ENCODE assay signal across 11 cellular contexts in genomic region chr19:39196860-39197562, GRCh38. TPM values are rescaled to one million over a fixed set of nuclear protein-coding genes. Genes with fewer than 3 reads are reported as not detected.
DNase-seq lines count a peak whose midpoint lies in the region; ATAC-seq and TF ChIP-seq lines count a peak whose summit lies in the region.
"Had no signal": no experiment of that assay in that cellular context is flagged by ENCODE, and none has a peak within 500 bp of the region (broad histone marks: within the 10 kb centered on the region; RNA-seq: fewer than 3 reads in every experiment).

Gene NCCRP1, plus strand, starts transcription at chr19:39196964. Its CDS starts 19 bp downstream, at chr19:39196983.

- H3K4me1 ChIP-seq in smooth muscle cell (ENCODE audit: low read depth) (no peaks in the 10 kb centered on the region), testis (peaks cover 3% of the 10 kb centered on the region)
- H3K4me1 ChIP-seq: adrenal gland had no signal

- H3K27me3 Mint-ChIP-seq in glutamatergic neuron (ENCODE audit: unreplicated experiment): peaks cover 12% of the 10 kb centered on the region

- H3K4me3 Mint-ChIP-seq in glutamatergic neuron (ENCODE audit: unreplicated experiment): peak within 1 kb of the TSS; percentile 74

- H3K9ac ChIP-seq in smooth muscle cell (ENCODE audit: low read depth): no peak within 1 kb of the TSS

- no peak within 1 kb of the TSS for H3K27ac Mint-ChIP-seq in glutamatergic neuron (ENCODE audit: unreplicated experiment)

- no peaks in the 10 kb centered on the region for H3K79me2 ChIP-seq in smooth muscle cell (ENCODE audit: low read depth)

- no peaks in the 10 kb centered on the region for H3K36me3 Mint-ChIP-seq in glutamatergic neuron (ENCODE audit: unreplicated experiment)

- peak; percentile 1 for DNase-seq in activated T-cell treated with anti-CD3 and anti-CD28 coated beads for 24 hours (ENCODE audit: low read depth)
- DNase-seq in activated T-cell treated with anti-CD3 and anti-CD28 coated beads for 4 hours: no peak
- DNase-seq in glutamatergic neuron: peak; percentile 48
- DNase-seq in smooth muscle cell (lab: John Stamatoyannopoulos, UW; ENCODE audit: unreplicated experiment): no peak
- no peak for DNase-seq in testis
- no peak for DNase-seq in hippocampal formation (lab: John Stamatoyannopoulos, UW)
- DNase-seq: adrenal gland, NCI-H2107 had no signal

- intact Hi-C loops in testis (cut with DNase I; ENCODE audit: low total_unique reads): no loop called here

- H3K27ac ChIP-seq in smooth muscle cell (ENCODE audit: low read depth): no peak within 1 kb of the TSS
- no peak within 1 kb of the TSS for H3K27ac ChIP-seq in testis
- H3K27ac ChIP-seq: adrenal gland had no signal

- H3K4me3 ChIP-seq in smooth muscle cell (peak within 1 kb of the TSS; percentile 13), testis (no peak within 1 kb of the TSS)
- H3K4me3 ChIP-seq: adrenal gland had no signal

- peaks cover 13% of the 10 kb centered on the region for H3K4me1 Mint-ChIP-seq in glutamatergic neuron (ENCODE audit: low read depth, unreplicated experiment)

- ATAC-seq in SK-N-SH treated with all-trans-retinoic acid at 6 μM for 48 hours (peak; percentile 19), HG03378 (IDR thresholded peaks at IDR 0.05; ENCODE audit: unreplicated experiment) (no peak)

- H3K27me3 ChIP-seq in smooth muscle cell (ENCODE audit: low read depth): peaks cover 28% of the 10 kb centered on the region
- no peaks in the 10 kb centered on the region for H3K27me3 ChIP-seq in testis

- H3F3A ChIP-seq in smooth muscle cell (ENCODE audit: low read depth): no peaks in the 10 kb centered on the region

- TF ChIP-seq CTCF in glutamatergic neuron (IDR thresholded peaks at IDR 0.05; ENCODE audit: partially characterized antibody, unreplicated experiment) (no peak), smooth muscle cell (IDR thresholded peaks at IDR 0.05; ENCODE audit: borderline replicate concordance, insufficient read depth, poor library complexity, severe bottlenecking) (no peak), testis (IDR thresholded peaks at IDR 0.05) (no peak)

- TF ChIP-seq POLR2A in testis (IDR thresholded peaks at IDR 0.05): no peak

- peak within 1 kb of the TSS; percentile 81 for H3K4me2 ChIP-seq in smooth muscle cell

- H3K9me3 Mint-ChIP-seq in glutamatergic neuron (ENCODE audit: unreplicated experiment): peaks cover 12% of the 10 kb centered on the region

- H2AFZ ChIP-seq in smooth muscle cell (ENCODE audit: low read depth): no peak within 1 kb of the TSS

- no peaks in the 10 kb centered on the region for H4K20me1 ChIP-seq in smooth muscle cell (ENCODE audit: low read depth)

- WGBS in smooth muscle cell (ENCODE audit: low lambda C conversion rate): 18% methylated on average over 29 of the region's 51 CpGs
- 3 to 4% methylated on average over 20 to 47 of the region's 51 CpGs for WGBS in testis, 2 donors

- H3K36me3 ChIP-seq in smooth muscle cell (ENCODE audit: low read depth) (no peaks in the 10 kb centered on the region), testis (ENCODE audit: low read depth, missing control alignments) (no peaks in the 10 kb centered on the region)
- H3K36me3 ChIP-seq: adrenal gland had no signal

- H3K9me3 ChIP-seq in smooth muscle cell (replicated peaks; ENCODE audit: low read depth) (no peaks in the 10 kb centered on the region), testis (no peaks in the 10 kb centered on the region)
- H3K9me3 ChIP-seq: adrenal gland had no signal

TF ChIP-seq in SK-N-SH treated with all-trans-retinoic acid at 6 μM for 48 hours, 23 proteins besides CTCF, POLR2A, EP300 and RAD21:
- TF ChIP-seq ESRRG (CRISPR knock-in tag; IDR thresholded peaks at IDR 0.05): no peak
- TF ChIP-seq TSHZ2 (CRISPR knock-in tag; IDR thresholded peaks at IDR 0.05): no peak
- TF ChIP-seq POU6F1 (CRISPR knock-in tag; IDR thresholded peaks at IDR 0.05; ENCODE audit: borderline replicate concordance, low read depth): no peak
- TF ChIP-seq ZNF8 (CRISPR knock-in tag; IDR thresholded peaks at IDR 0.05): no peak
- TF ChIP-seq TCF4 (CRISPR knock-in tag; IDR thresholded peaks at IDR 0.05; ENCODE audit: borderline replicate concordance): no peak
- no peak for TF ChIP-seq ARNTL (CRISPR knock-in tag; IDR thresholded peaks at IDR 0.05; ENCODE audit: borderline replicate concordance, low read depth)

RNA-seq across cellular contexts. Expression of gene NCCRP1, which starts in this region (rescaled TPM):
- total RNA-seq in glutamatergic neuron (ENCODE audit: unreplicated experiment) (0.61 TPM), smooth muscle cell (2.2 and 4.0 TPM in 2 replicates), testis (1 to 10 TPM; 1.1 to 1.3 TPM)
- polyA plus RNA-seq in smooth muscle cell (1.5 TPM in 2 replicates), testis (ENCODE audit: insufficient read depth, low read depth, low replicate concordance) (0.73 TPM)
- total RNA-seq: H4 had no signal

Comparison
In these comparisons a context has a peak if more than half of its experiments do, and no peak if none do; other contexts are left out.
1. Peak in DNase-seq in glutamatergic neuron; RNA of the gene not detected or under 1 TPM.